ENCODE assay signal across 8 cellular contexts in genomic region chr15:39580630-39581500, GRCh38. TPM values are rescaled to one million over a fixed set of nuclear protein-coding genes. Genes with fewer than 3 reads are reported as not detected.
DNase-seq lines count a peak whose midpoint lies in the region; ATAC-seq, FAIRE-seq and TF ChIP-seq lines count a peak whose summit lies in the region.

Gene THBS1, plus strand, starts transcription at chr15:39581079. Its CDS starts 779 bp downstream, at chr15:39581858.

- FAIRE-seq in A549 (lab: Jason Lieb, UNC), result no peak

- H3K4me1 ChIP-seq in A549 (peaks cover 37% of the 10 kb centered on the region), thyroid gland (peaks cover 8% of the 10 kb centered on the region in 2 donors)

- TF ChIP-seq POLR2A in A549 (IDR thresholded peaks at IDR 0.05; ENCODE audit: low read length), result peak; percentile 98
- peak in 1 of 2 donors; percentile 67 for TF ChIP-seq POLR2A in thyroid gland (IDR thresholded peaks at IDR 0.05)

- H3K27me3 Mint-ChIP-seq in activated T-helper 1 cell treated with anti-CD3 and anti-CD28 coated beads, Interleukin-12 subunit alpha, Interleukin-12 subunit beta, Interleukin-2, Interleukin-4 antibody, amounts not matched to agents 30 ng/mL and 10 ng/mL and 1 ng/mL, durations not matched to agents 14 hours and 24 hours and 36 hours (ENCODE audit: insufficient read depth), result peaks cover 58% of the 10 kb centered on the region
- peaks cover 10 to 37% of the 10 kb centered on the region in 2 donors for H3K27me3 Mint-ChIP-seq in natural killer cell treated with Interleukin-12 subunit alpha and Interleukin-12 subunit beta and Interleukin-15 and Interleukin-18, amount 100 ng/mL, for 72 hours

- H3K36me3 ChIP-seq in thyroid gland, result peaks cover 0 to 10% of the 10 kb centered on the region in 2 donors

- POLR2A ChIA-PET in A549 (lab: Yijun Ruan, JAX), result interaction anchor here (0.6 to 2.3 kb wide), 31 partner anchors 15 to 875 kb away, joined by 3 to 31 read pairs (median 3); no protein-coding TSS in a partner anchor

- no peaks in the 10 kb centered on the region for H3K9me3 ChIP-seq in A549
- H3K9me3 ChIP-seq in thyroid gland, result no peaks in the 10 kb centered on the region

- H3K36me3 Mint-ChIP-seq in activated T-helper 1 cell treated with anti-CD3 and anti-CD28 coated beads, Interleukin-12 subunit alpha, Interleukin-12 subunit beta, Interleukin-2, Interleukin-4 antibody, amounts not matched to agents 30 ng/mL and 10 ng/mL and 1 ng/mL, durations not matched to agents 14 hours and 24 hours and 36 hours (ENCODE audit: low read depth), result no peaks in the 10 kb centered on the region
- no peaks in the 10 kb centered on the region for H3K36me3 Mint-ChIP-seq in natural killer cell treated with Interleukin-12 subunit alpha and Interleukin-12 subunit beta and Interleukin-15 and Interleukin-18, amount 100 ng/mL, for 72 hours

- ATAC-seq in A549 (peak; percentile 75 to 83), GM19043 (IDR thresholded peaks at IDR 0.05; ENCODE audit: low read depth, unreplicated experiment) (peak; percentile 22)
- peak; percentile 50 to 66 for ATAC-seq in natural killer cell treated with Interleukin-12 subunit alpha and Interleukin-12 subunit beta and Interleukin-15 and Interleukin-18, amount 100 ng/mL, for 72 hours

- H3K27ac ChIP-seq in A549, result peak within 1 kb of the TSS; percentile 87 to 99
- peak within 1 kb of the TSS in 2 of 3 donors; percentile 64 to 80 for H3K27ac ChIP-seq in thyroid gland

- TF ChIP-seq RAD21 in A549 (conservative IDR thresholded peaks at IDR 0.05 in 1 of 2, IDR thresholded peaks at IDR 0.05 in 1 of 2), result no peak

- H3K27ac Mint-ChIP-seq in activated T-helper 1 cell treated with anti-CD3 and anti-CD28 coated beads, Interleukin-12 subunit alpha, Interleukin-12 subunit beta, Interleukin-2, Interleukin-4 antibody, amounts not matched to agents 30 ng/mL and 10 ng/mL and 1 ng/mL, durations not matched to agents 14 hours and 24 hours and 36 hours, result peak within 1 kb of the TSS; percentile 10
- peak within 1 kb of the TSS in 1 of 2 donors; percentile 6 for H3K27ac Mint-ChIP-seq in natural killer cell treated with Interleukin-12 subunit alpha and Interleukin-12 subunit beta and Interleukin-15 and Interleukin-18, amount 100 ng/mL, for 72 hours

- no peak for TF ChIP-seq CTCF in A549 (IDR thresholded peaks at IDR 0.05)
- TF ChIP-seq CTCF in fibroblast of mammary gland (conservative IDR thresholded peaks at IDR 0.05; ENCODE audit: control insufficient read depth, insufficient read depth, low read depth, low read length), result no peak
- TF ChIP-seq CTCF in thyroid gland (IDR thresholded peaks at IDR 0.05), result no peak

- CTCF ChIA-PET in A549 (lab: Yijun Ruan, JAX), result interaction anchor here (0.6 to 5.0 kb wide), 61 partner anchors 10 to 1584 kb away, joined by 3 to 79 read pairs (median 4); partner anchors contain the start of gene FSIP1

- peak within 1 kb of the TSS; percentile 97 for H3K4me2 ChIP-seq in A549

- H3K4me3 ChIP-seq in A549 (peak within 1 kb of the TSS; percentile 95), fibroblast of mammary gland (ENCODE audit: control insufficient read depth, low read depth, low read length) (peak within 1 kb of the TSS; percentile 85), thyroid gland (replicated peaks in 1 of 3) (peak within 1 kb of the TSS; percentile 4 to 42 (median 22))

- DNase-seq in A549 (ENCODE audit: low read depth in 1 of 2, low spot score in 1 of 2) (peak; percentile 57 to 84), NCI-H1048 (lab: John Stamatoyannopoulos, UW) (peak; percentile 26), fibroblast of mammary gland (ENCODE audit: low read depth) (peak; percentile 85), thyroid gland (peak; percentile 66 to 82), HUDEP-2 (lab: John Stamatoyannopoulos, UW; ENCODE audit: unreplicated experiment in 76 of 76) (no peak)
- no peak for DNase-seq in activated T-helper 1 cell treated with anti-CD3 and anti-CD28 coated beads, Interleukin-12 subunit alpha, Interleukin-12 subunit beta, Interleukin-2, Interleukin-4 antibody, amounts not matched to agents 30 ng/mL and 10 ng/mL and 1 ng/mL, durations not matched to agents 14 hours and 24 hours and 36 hours (ENCODE audit: low spot score)
- DNase-seq in natural killer cell treated with Interleukin-12 subunit alpha and Interleukin-12 subunit beta and Interleukin-15 and Interleukin-18, amount 100 ng/mL, for 72 hours (ENCODE audit: low spot score), result no peak

- no peak for TF ChIP-seq EP300 in A549 (IDR thresholded peaks at IDR 0.05)

- H3K4me1 Mint-ChIP-seq in activated T-helper 1 cell treated with anti-CD3 and anti-CD28 coated beads, Interleukin-12 subunit alpha, Interleukin-12 subunit beta, Interleukin-2, Interleukin-4 antibody, amounts not matched to agents 30 ng/mL and 10 ng/mL and 1 ng/mL, durations not matched to agents 14 hours and 24 hours and 36 hours (ENCODE audit: low read depth), result peaks cover 30% of the 10 kb centered on the region
- H3K4me1 Mint-ChIP-seq in natural killer cell treated with Interleukin-12 subunit alpha and Interleukin-12 subunit beta and Interleukin-15 and Interleukin-18, amount 100 ng/mL, for 72 hours (ENCODE audit: low read depth in 2 of 2), result peaks cover 25 to 33% of the 10 kb centered on the region in 2 donors

- intact Hi-C loops in activated T-helper 1 cell treated with anti-CD3 and anti-CD28 coated beads, Interleukin-12 subunit alpha, Interleukin-12 subunit beta, Interleukin-2, Interleukin-4 antibody, amounts not matched to agents 30 ng/mL and 10 ng/mL and 1 ng/mL, durations not matched to agents 14 hours and 24 hours and 36 hours (cut with micrococcal nuclease), result loop anchor here (1.0 to 2.0 kb wide), 7 partner anchors 42 to 1141 kb away; no protein-coding TSS in a partner anchor
- intact Hi-C loops in thyroid gland (cut with DNase I), result loop anchor here (5.0 to 10.0 kb wide), 2 partner anchors 174 to 409 kb away; no protein-coding TSS in a partner anchor

- H3K4me3 Mint-ChIP-seq in activated T-helper 1 cell treated with anti-CD3 and anti-CD28 coated beads, Interleukin-12 subunit alpha, Interleukin-12 subunit beta, Interleukin-2, Interleukin-4 antibody, amounts not matched to agents 30 ng/mL and 10 ng/mL and 1 ng/mL, durations not matched to agents 14 hours and 24 hours and 36 hours, result peak within 1 kb of the TSS; percentile 84
- H3K4me3 Mint-ChIP-seq in natural killer cell treated with Interleukin-12 subunit alpha and Interleukin-12 subunit beta and Interleukin-15 and Interleukin-18, amount 100 ng/mL, for 72 hours, result peak within 1 kb of the TSS; percentile 87

- 0% methylated on average over 6 of the region's 71 CpGs for WGBS in A549 (ENCODE audit: missing lambda C conversion rate)
- WGBS in thyroid gland, 2 donors, result 5% methylated on average over 13 to 21 of the region's 71 CpGs

- no peaks in the 10 kb centered on the region for H3K9me3 Mint-ChIP-seq in activated T-helper 1 cell treated with anti-CD3 and anti-CD28 coated beads, Interleukin-12 subunit alpha, Interleukin-12 subunit beta, Interleukin-2, Interleukin-4 antibody, amounts not matched to agents 30 ng/mL and 10 ng/mL and 1 ng/mL, durations not matched to agents 14 hours and 24 hours and 36 hours
- no peaks in the 10 kb centered on the region for H3K9me3 Mint-ChIP-seq in natural killer cell treated with Interleukin-12 subunit alpha and Interleukin-12 subunit beta and Interleukin-15 and Interleukin-18, amount 100 ng/mL, for 72 hours

- H3K27me3 ChIP-seq in thyroid gland, result no peaks in the 10 kb centered on the region

TF ChIP-seq in A549, 52 proteins besides CTCF, POLR2A, EP300 and RAD21:
- no peak for TF ChIP-seq ZC3H11A (IDR thresholded peaks at IDR 0.05)
- TF ChIP-seq JUN (IDR thresholded peaks at IDR 0.05), result peak in 1 of 2 experiments; percentile 79; a peak in 3 of 5 replicates
- TF ChIP-seq MAZ (IDR thresholded peaks at IDR 0.05; ENCODE audit: borderline replicate concordance, low read depth, low read length), result no peak
- TF ChIP-seq RNF2 (IDR thresholded peaks at IDR 0.05; ENCODE audit: borderline replicate concordance, low read depth), result 0 out of 2 replicates have a peak, but pooled peaks have one; percentile 71
- TF ChIP-seq E2F6 (IDR thresholded peaks at IDR 0.05; ENCODE audit: borderline replicate concordance, low read depth), result peak; percentile 67; the same call in 1 of the 2 replicates
- TF ChIP-seq BCL3 (IDR thresholded peaks at IDR 0.05), result peak; percentile 31; the same call in 2 of the 3 replicates
- no peak for TF ChIP-seq KDM5A (IDR thresholded peaks at IDR 0.05)
- peak; percentile 28; the same call in 1 of the 2 replicates for TF ChIP-seq MAX (IDR thresholded peaks at IDR 0.05)

RNA-seq across cellular contexts. Expression of gene THBS1, which starts in this region (rescaled TPM):
- 46.8 and 53.5 TPM in 2 replicates for polyA plus RNA-seq in A549 (2011; rRNA removed)
- polyA plus RNA-seq in A549 (2012; cell fraction: cytosol; rRNA removed), result 34.1 and 36.8 TPM in 2 replicates
- polyA plus RNA-seq in A549 (2012; cell fraction: nucleus; rRNA removed), result 260 and 262 TPM in 2 replicates
- 54.4 to 63.5 TPM (median 54.9 TPM) in 3 replicates for polyA plus RNA-seq in A549 (2017; fragmentation: RNase III; extraction: RNeasy Plus Mini Kit Qiagen cat#74134 plus additional on column Dnase treatment)
- 374 and 456 TPM in 2 replicates for polyA minus RNA-seq in A549 (2011; rRNA and poly(A)+ RNA removed)
- 2.3 and 3.2 TPM in 2 replicates for total RNA-seq in activated T-helper 1 cell treated with anti-CD3 and anti-CD28 coated beads, Interleukin-12 subunit alpha, Interleukin-12 subunit beta, Interleukin-2, Interleukin-4 antibody, amounts not matched to agents 30 ng/mL and 10 ng/mL and 1 ng/mL, durations not matched to agents 14 hours and 24 hours and 36 hours
- total RNA-seq in natural killer cell treated with Interleukin-12 subunit alpha and Interleukin-12 subunit beta and Interleukin-15 and Interleukin-18, amount 100 ng/mL, for 72 hours, result under 1 TPM; 0.31 to 0.38 TPM
- total RNA-seq in thyroid gland, result 100 to 1,000 TPM in 1 of 4 donors, 10 to 100 TPM in 3; 15.3 to 155 (median 57.8) TPM

Comparison
In these comparisons a context has a peak if more than half of its experiments do, and no peak if none do; other contexts are left out.
1. Peak in ATAC-seq in natural killer cell treated with Interleukin-12 subunit alpha and Interleukin-12 subunit beta and Interleukin-15 and Interleukin-18, amount 100 ng/mL, for 72 hours; RNA of the gene not detected or under 1 TPM.
2. ATAC-seq: peak in every context shown above with its lines; median percentile 79 in A549; 58 in natural killer cell treated with Interleukin-12 subunit alpha and Interleukin-12 subunit beta and Interleukin-15 and Interleukin-18, amount 100 ng/mL, for 72 hours; 22 in GM19043.
3. DNase-seq: peak in A549 (2 of 2), NCI-H1048 (single experiment), fibroblast of mammary gland (single experiment) and thyroid gland (2 of 2); none in activated T-helper 1 cell treated with anti-CD3 and anti-CD28 coated beads, Interleukin-12 subunit alpha, Interleukin-12 subunit beta, Interleukin-2, Interleukin-4 antibody, amounts not matched to agents 30 ng/mL and 10 ng/mL and 1 ng/mL, durations not matched to agents 14 hours and 24 hours and 36 hours (single experiment), natural killer cell treated with Interleukin-12 subunit alpha and Interleukin-12 subunit beta and Interleukin-15 and Interleukin-18, amount 100 ng/mL, for 72 hours (single experiment) and HUDEP-2 (0 of 76).
4. H3K4me3 ChIP-seq: peak in every context shown above with its lines; median percentile 95 in A549; 85 in fibroblast of mammary gland; 22 in thyroid gland.